In the genomic region with DNA sequence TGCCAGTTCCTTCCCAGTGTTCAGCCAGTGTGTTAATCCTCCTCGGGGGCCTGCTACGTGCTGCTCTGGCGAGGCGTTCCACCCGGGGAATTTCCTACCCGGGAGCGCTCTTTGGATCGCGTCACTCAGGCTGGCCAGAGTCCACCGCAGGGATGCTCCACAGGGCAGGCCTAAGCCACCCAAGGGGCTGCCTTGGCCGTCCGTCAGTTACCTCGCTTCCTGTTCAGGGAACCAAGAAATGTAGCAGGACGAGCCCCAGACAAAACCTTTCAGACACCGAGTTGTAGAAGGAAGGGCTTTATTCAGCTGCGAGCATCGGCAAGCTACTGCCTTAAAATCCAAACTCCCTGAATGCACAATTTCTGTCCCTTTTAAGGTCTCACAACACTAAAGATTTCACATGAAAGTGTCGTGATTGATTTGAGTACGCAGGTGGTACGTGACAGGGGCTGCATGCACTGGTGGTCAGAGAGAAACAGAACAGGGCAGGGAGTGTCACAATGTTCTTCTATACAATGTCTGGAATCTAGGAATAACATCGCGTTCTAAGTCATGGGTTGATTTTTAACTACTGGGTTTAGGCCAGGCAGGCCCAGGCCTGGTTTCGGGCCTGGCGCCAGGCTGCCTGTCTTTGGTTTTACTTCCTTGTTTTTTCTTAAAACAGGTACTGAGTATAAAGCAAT, we compare ENCODE assay signal across 1 cellular context.
TF ChIP-seq lines count a peak whose summit lies in the region.

No MANE protein-coding gene starts in this region.

TF ChIP-seq in HepG2, 621 proteins besides CTCF, POLR2A, EP300 and RAD21 (continued from another document and continues in another):
- TF ChIP-seq, protein P1, sequence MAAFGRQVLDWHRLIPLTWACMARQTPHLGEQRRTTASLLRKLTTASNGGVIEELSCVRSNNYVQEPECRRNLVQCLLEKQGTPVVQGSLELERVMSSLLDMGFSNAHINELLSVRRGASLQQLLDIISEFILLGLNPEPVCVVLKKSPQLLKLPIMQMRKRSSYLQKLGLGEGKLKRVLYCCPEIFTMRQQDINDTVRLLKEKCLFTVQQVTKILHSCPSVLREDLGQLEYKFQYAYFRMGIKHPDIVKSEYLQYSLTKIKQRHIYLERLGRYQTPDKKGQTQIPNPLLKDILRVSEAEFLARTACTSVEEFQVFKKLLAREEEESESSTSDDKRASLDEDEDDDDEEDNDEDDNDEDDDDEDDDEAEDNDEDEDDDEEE (CRISPR knock-in tag; IDR thresholded peaks at IDR 0.05) = peak; percentile 28; the same call in 1 of the 2 replicates
- TF ChIP-seq ZNF614 (CRISPR knock-in tag; IDR thresholded peaks at IDR 0.05; ENCODE audit: borderline replicate concordance) (peak; percentile 69; the same call in 1 of the 2 replicates), TCF7L2 (IDR thresholded peaks at IDR 0.05; ENCODE audit: low read depth, low read length) (no peak), BRCA1 (CRISPR knock-in tag; IDR thresholded peaks at IDR 0.05) (peak; percentile 66), ZNF468 (CRISPR knock-in tag; IDR thresholded peaks at IDR 0.05) (0 out of 2 replicates have a peak, but pooled peaks have one; percentile 58), ZNF550 (CRISPR knock-in tag; IDR thresholded peaks at IDR 0.05; ENCODE audit: borderline replicate concordance) (0 out of 2 replicates have a peak, but pooled peaks have one; percentile 9), TBP (CRISPR knock-in tag; IDR thresholded peaks at IDR 0.05) (no peak), ZNF121 (CRISPR knock-in tag; IDR thresholded peaks at IDR 0.05) (0 out of 2 replicates have a peak, but pooled peaks have one; percentile 21), ELF3 (CRISPR knock-in tag; IDR thresholded peaks at IDR 0.05) (peak; percentile 64), ZNF24 (IDR thresholded peaks at IDR 0.05) (no peak), ZNF615 (CRISPR knock-in tag; IDR thresholded peaks at IDR 0.05; ENCODE audit: borderline replicate concordance) (no peak), ZNF724P (CRISPR knock-in tag; IDR thresholded peaks at IDR 0.05; ENCODE audit: borderline replicate concordance) (no peak), FOXA3 (CRISPR knock-in tag; IDR thresholded peaks at IDR 0.05) (no peak), ZNF607 (CRISPR knock-in tag; IDR thresholded peaks at IDR 0.05; ENCODE audit: borderline replicate concordance) (no peak), NPAS2 (CRISPR knock-in tag; IDR thresholded peaks at IDR 0.05; ENCODE audit: borderline replicate concordance) (no peak), ZNF598 (CRISPR knock-in tag; IDR thresholded peaks at IDR 0.05; ENCODE audit: borderline replicate concordance) (peak; percentile 96), ZNF230 (CRISPR knock-in tag; IDR thresholded peaks at IDR 0.05) (peak; percentile 57; the same call in 1 of the 2 replicates), MIER2 (CRISPR knock-in tag; IDR thresholded peaks at IDR 0.05) (no peak; the same call in 1 of the 2 replicates), IRX3 (CRISPR knock-in tag; IDR thresholded peaks at IDR 0.05; ENCODE audit: borderline replicate concordance, low read depth) (peak; percentile 89), ZNF274 (CRISPR knock-in tag; IDR thresholded peaks at IDR 0.05) (peak; percentile 93), TARDBP (CRISPR knock-in tag; IDR thresholded peaks at IDR 0.05) (peak; percentile 63), ZNF30 (CRISPR knock-in tag; IDR thresholded peaks at IDR 0.05) (no peak), HNRNPLL (IDR thresholded peaks at IDR 0.05; ENCODE audit: low read depth, low read length, poor library complexity, severe bottlenecking) (peak; percentile 57), SRY (CRISPR knock-in tag; IDR thresholded peaks at IDR 0.05) (peak; percentile 71; the same call in 1 of the 2 replicates), WIZ (CRISPR knock-in tag; IDR thresholded peaks at IDR 0.05) (no peak)
- TF ChIP-seq, protein P2, sequence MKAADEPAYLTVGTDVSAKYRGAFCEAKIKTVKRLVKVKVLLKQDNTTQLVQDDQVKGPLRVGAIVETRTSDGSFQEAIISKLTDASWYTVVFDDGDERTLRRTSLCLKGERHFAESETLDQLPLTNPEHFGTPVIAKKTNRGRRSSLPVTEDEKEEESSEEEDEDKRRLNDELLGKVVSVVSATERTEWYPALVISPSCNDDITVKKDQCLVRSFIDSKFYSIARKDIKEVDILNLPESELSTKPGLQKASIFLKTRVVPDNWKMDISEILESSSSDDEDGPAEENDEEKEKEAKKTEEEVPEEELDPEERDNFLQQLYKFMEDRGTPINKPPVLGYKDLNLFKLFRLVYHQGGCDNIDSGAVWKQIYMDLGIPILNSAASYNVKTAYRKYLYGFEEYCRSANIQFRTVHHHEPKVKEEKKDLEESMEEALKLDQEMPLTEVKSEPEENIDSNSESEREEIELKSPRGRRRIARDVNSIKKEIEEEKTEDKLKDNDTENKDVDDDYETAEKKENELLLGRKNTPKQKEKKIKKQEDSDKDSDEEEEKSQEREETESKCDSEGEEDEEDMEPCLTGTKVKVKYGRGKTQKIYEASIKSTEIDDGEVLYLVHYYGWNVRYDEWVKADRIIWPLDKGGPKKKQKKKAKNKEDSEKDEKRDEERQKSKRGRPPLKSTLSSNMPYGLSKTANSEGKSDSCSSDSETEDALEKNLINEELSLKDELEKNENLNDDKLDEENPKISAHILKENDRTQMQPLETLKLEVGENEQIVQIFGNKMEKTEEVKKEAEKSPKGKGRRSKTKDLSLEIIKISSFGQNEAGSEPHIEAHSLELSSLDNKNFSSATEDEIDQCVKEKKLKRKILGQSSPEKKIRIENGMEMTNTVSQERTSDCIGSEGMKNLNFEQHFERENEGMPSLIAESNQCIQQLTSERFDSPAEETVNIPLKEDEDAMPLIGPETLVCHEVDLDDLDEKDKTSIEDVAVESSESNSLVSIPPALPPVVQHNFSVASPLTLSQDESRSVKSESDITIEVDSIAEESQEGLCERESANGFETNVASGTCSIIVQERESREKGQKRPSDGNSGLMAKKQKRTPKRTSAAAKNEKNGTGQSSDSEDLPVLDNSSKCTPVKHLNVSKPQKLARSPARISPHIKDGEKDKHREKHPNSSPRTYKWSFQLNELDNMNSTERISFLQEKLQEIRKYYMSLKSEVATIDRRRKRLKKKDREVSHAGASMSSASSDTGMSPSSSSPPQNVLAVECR (CRISPR knock-in tag; IDR thresholded peaks at IDR 0.05; ENCODE audit: borderline replicate concordance) = peak; percentile 86; the same call in 1 of the 2 replicates
- TF ChIP-seq, protein P3, sequence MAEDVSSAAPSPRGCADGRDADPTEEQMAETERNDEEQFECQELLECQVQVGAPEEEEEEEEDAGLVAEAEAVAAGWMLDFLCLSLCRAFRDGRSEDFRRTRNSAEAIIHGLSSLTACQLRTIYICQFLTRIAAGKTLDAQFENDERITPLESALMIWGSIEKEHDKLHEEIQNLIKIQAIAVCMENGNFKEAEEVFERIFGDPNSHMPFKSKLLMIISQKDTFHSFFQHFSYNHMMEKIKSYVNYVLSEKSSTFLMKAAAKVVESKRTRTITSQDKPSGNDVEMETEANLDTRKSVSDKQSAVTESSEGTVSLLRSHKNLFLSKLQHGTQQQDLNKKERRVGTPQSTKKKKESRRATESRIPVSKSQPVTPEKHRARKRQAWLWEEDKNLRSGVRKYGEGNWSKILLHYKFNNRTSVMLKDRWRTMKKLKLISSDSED (CRISPR knock-in tag; IDR thresholded peaks at IDR 0.05) = no peak
- TF ChIP-seq, protein P4, sequence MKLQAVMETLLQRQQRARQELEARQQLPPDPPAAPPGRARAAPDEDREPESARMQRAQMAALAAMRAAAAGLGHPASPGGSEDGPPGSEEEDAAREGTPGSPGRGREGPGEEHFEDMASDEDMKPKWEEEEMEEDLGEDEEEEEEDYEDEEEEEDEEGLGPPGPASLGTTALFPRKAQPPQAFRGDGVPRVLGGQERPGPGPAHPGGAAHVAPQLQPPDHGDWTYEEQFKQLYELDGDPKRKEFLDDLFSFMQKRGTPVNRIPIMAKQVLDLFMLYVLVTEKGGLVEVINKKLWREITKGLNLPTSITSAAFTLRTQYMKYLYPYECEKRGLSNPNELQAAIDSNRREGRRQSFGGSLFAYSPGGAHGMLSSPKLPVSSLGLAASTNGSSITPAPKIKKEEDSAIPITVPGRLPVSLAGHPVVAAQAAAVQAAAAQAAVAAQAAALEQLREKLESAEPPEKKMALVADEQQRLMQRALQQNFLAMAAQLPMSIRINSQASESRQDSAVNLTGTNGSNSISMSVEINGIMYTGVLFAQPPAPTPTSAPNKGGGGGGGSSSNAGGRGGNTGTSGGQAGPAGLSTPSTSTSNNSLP (IDR thresholded peaks at IDR 0.05; ENCODE audit: low read depth, low read length) = no peak
- TF ChIP-seq, protein P5, sequence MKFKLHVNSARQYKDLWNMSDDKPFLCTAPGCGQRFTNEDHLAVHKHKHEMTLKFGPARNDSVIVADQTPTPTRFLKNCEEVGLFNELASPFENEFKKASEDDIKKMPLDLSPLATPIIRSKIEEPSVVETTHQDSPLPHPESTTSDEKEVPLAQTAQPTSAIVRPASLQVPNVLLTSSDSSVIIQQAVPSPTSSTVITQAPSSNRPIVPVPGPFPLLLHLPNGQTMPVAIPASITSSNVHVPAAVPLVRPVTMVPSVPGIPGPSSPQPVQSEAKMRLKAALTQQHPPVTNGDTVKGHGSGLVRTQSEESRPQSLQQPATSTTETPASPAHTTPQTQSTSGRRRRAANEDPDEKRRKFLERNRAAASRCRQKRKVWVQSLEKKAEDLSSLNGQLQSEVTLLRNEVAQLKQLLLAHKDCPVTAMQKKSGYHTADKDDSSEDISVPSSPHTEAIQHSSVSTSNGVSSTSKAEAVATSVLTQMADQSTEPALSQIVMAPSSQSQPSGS (CRISPR knock-in tag; IDR thresholded peaks at IDR 0.05) = peak; percentile 41
- TF ChIP-seq, protein P6, sequence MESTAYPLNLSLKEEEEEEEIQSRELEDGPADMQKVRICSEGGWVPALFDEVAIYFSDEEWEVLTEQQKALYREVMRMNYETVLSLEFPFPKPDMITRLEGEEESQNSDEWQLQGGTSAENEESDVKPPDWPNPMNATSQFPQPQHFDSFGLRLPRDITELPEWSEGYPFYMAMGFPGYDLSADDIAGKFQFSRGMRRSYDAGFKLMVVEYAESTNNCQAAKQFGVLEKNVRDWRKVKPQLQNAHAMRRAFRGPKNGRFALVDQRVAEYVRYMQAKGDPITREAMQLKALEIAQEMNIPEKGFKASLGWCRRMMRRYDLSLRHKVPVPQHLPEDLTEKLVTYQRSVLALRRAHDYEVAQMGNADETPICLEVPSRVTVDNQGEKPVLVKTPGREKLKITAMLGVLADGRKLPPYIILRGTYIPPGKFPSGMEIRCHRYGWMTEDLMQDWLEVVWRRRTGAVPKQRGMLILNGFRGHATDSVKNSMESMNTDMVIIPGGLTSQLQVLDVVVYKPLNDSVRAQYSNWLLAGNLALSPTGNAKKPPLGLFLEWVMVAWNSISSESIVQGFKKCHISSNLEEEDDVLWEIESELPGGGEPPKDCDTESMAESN (CRISPR knock-in tag; conservative IDR thresholded peaks at IDR 0.05) = no peak
- TF ChIP-seq, protein P7, sequence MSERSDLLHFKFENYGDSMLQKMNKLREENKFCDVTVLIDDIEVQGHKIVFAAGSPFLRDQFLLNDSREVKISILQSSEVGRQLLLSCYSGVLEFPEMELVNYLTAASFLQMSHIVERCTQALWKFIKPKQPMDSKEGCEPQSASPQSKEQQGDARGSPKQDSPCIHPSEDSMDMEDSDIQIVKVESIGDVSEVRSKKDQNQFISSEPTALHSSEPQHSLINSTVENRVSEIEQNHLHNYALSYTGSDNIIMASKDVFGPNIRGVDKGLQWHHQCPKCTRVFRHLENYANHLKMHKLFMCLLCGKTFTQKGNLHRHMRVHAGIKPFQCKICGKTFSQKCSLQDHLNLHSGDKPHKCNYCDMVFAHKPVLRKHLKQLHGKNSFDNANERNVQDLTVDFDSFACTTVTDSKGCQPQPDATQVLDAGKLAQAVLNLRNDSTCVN (CRISPR knock-in tag; IDR thresholded peaks at IDR 0.05; ENCODE audit: borderline replicate concordance) = 0 out of 2 replicates have a peak, but pooled peaks have one; percentile 49
- TF ChIP-seq, protein P8, sequence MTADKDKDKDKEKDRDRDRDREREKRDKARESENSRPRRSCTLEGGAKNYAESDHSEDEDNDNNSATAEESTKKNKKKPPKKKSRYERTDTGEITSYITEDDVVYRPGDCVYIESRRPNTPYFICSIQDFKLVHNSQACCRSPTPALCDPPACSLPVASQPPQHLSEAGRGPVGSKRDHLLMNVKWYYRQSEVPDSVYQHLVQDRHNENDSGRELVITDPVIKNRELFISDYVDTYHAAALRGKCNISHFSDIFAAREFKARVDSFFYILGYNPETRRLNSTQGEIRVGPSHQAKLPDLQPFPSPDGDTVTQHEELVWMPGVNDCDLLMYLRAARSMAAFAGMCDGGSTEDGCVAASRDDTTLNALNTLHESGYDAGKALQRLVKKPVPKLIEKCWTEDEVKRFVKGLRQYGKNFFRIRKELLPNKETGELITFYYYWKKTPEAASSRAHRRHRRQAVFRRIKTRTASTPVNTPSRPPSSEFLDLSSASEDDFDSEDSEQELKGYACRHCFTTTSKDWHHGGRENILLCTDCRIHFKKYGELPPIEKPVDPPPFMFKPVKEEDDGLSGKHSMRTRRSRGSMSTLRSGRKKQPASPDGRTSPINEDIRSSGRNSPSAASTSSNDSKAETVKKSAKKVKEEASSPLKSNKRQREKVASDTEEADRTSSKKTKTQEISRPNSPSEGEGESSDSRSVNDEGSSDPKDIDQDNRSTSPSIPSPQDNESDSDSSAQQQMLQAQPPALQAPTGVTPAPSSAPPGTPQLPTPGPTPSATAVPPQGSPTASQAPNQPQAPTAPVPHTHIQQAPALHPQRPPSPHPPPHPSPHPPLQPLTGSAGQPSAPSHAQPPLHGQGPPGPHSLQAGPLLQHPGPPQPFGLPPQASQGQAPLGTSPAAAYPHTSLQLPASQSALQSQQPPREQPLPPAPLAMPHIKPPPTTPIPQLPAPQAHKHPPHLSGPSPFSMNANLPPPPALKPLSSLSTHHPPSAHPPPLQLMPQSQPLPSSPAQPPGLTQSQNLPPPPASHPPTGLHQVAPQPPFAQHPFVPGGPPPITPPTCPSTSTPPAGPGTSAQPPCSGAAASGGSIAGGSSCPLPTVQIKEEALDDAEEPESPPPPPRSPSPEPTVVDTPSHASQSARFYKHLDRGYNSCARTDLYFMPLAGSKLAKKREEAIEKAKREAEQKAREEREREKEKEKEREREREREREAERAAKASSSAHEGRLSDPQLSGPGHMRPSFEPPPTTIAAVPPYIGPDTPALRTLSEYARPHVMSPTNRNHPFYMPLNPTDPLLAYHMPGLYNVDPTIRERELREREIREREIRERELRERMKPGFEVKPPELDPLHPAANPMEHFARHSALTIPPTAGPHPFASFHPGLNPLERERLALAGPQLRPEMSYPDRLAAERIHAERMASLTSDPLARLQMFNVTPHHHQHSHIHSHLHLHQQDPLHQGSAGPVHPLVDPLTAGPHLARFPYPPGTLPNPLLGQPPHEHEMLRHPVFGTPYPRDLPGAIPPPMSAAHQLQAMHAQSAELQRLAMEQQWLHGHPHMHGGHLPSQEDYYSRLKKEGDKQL (CRISPR knock-in tag; IDR thresholded peaks at IDR 0.05; ENCODE audit: low read depth) = no peak
- TF ChIP-seq, protein P9, sequence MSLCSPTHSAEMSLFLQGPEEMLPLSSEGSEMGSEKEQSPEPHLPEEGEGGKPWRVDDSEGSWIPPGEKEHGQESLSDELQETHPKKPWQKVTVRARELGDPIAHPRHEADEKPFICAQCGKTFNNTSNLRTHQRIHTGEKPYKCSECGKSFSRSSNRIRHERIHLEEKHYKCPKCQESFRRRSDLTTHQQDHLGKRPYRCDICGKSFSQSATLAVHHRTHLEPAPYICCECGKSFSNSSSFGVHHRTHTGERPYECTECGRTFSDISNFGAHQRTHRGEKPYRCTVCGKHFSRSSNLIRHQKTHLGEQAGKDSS (CRISPR knock-in tag; IDR thresholded peaks at IDR 0.05; ENCODE audit: borderline replicate concordance, low read depth) = peak; percentile 91; the same call in 1 of the 2 replicates
